In genomic region chr1:220498188-220498587, GRCh38 we compare ENCODE assay signal across 1 cellular context.
TF ChIP-seq lines count a peak whose summit lies in the region.

No MANE protein-coding gene starts in this region.

TF ChIP-seq in WTC11, 78 proteins besides CTCF, POLR2A, EP300 and RAD21 (continued from another document):
- no peak for TF ChIP-seq ATF3 (CRISPR knock-in tag; conservative IDR thresholded peaks at IDR 0.05)
- TF ChIP-seq ZNF232 (CRISPR knock-in tag; IDR thresholded peaks at IDR 0.05): no peak
- TF ChIP-seq, protein P1, sequence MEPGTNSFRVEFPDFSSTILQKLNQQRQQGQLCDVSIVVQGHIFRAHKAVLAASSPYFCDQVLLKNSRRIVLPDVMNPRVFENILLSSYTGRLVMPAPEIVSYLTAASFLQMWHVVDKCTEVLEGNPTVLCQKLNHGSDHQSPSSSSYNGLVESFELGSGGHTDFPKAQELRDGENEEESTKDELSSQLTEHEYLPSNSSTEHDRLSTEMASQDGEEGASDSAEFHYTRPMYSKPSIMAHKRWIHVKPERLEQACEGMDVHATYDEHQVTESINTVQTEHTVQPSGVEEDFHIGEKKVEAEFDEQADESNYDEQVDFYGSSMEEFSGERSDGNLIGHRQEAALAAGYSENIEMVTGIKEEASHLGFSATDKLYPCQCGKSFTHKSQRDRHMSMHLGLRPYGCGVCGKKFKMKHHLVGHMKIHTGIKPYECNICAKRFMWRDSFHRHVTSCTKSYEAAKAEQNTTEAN (CRISPR knock-in tag; IDR thresholded peaks at IDR 0.05): no peak
- TF ChIP-seq, protein P2, sequence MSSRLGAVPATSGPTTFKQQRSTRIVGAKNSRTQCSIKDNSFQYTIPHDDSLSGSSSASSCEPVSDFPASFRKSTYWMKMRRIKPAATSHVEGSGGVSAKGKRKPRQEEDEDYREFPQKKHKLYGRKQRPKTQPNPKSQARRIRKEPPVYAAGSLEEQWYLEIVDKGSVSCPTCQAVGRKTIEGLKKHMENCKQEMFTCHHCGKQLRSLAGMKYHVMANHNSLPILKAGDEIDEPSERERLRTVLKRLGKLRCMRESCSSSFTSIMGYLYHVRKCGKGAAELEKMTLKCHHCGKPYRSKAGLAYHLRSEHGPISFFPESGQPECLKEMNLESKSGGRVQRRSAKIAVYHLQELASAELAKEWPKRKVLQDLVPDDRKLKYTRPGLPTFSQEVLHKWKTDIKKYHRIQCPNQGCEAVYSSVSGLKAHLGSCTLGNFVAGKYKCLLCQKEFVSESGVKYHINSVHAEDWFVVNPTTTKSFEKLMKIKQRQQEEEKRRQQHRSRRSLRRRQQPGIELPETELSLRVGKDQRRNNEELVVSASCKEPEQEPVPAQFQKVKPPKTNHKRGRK (CRISPR knock-in tag; IDR thresholded peaks at IDR 0.05; ENCODE audit: borderline replicate concordance): no peak
- no peak for TF ChIP-seq ELF4 (CRISPR knock-in tag; IDR thresholded peaks at IDR 0.05; ENCODE audit: low read depth)
- no peak for TF ChIP-seq MYBL2 (CRISPR knock-in tag; IDR thresholded peaks at IDR 0.05)
- TF ChIP-seq GRHL2 (CRISPR knock-in tag; IDR thresholded peaks at IDR 0.05; ENCODE audit: insufficient replicate concordance, severe bottlenecking): no peak
- TF ChIP-seq, protein P3, sequence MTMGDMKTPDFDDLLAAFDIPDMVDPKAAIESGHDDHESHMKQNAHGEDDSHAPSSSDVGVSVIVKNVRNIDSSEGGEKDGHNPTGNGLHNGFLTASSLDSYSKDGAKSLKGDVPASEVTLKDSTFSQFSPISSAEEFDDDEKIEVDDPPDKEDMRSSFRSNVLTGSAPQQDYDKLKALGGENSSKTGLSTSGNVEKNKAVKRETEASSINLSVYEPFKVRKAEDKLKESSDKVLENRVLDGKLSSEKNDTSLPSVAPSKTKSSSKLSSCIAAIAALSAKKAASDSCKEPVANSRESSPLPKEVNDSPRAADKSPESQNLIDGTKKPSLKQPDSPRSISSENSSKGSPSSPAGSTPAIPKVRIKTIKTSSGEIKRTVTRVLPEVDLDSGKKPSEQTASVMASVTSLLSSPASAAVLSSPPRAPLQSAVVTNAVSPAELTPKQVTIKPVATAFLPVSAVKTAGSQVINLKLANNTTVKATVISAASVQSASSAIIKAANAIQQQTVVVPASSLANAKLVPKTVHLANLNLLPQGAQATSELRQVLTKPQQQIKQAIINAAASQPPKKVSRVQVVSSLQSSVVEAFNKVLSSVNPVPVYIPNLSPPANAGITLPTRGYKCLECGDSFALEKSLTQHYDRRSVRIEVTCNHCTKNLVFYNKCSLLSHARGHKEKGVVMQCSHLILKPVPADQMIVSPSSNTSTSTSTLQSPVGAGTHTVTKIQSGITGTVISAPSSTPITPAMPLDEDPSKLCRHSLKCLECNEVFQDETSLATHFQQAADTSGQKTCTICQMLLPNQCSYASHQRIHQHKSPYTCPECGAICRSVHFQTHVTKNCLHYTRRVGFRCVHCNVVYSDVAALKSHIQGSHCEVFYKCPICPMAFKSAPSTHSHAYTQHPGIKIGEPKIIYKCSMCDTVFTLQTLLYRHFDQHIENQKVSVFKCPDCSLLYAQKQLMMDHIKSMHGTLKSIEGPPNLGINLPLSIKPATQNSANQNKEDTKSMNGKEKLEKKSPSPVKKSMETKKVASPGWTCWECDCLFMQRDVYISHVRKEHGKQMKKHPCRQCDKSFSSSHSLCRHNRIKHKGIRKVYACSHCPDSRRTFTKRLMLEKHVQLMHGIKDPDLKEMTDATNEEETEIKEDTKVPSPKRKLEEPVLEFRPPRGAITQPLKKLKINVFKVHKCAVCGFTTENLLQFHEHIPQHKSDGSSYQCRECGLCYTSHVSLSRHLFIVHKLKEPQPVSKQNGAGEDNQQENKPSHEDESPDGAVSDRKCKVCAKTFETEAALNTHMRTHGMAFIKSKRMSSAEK (CRISPR knock-in tag; IDR thresholded peaks at IDR 0.05; ENCODE audit: borderline replicate concordance): no peak
- no peak for TF ChIP-seq USF1 (CRISPR knock-in tag; IDR thresholded peaks at IDR 0.05)
- TF ChIP-seq, protein P4, sequence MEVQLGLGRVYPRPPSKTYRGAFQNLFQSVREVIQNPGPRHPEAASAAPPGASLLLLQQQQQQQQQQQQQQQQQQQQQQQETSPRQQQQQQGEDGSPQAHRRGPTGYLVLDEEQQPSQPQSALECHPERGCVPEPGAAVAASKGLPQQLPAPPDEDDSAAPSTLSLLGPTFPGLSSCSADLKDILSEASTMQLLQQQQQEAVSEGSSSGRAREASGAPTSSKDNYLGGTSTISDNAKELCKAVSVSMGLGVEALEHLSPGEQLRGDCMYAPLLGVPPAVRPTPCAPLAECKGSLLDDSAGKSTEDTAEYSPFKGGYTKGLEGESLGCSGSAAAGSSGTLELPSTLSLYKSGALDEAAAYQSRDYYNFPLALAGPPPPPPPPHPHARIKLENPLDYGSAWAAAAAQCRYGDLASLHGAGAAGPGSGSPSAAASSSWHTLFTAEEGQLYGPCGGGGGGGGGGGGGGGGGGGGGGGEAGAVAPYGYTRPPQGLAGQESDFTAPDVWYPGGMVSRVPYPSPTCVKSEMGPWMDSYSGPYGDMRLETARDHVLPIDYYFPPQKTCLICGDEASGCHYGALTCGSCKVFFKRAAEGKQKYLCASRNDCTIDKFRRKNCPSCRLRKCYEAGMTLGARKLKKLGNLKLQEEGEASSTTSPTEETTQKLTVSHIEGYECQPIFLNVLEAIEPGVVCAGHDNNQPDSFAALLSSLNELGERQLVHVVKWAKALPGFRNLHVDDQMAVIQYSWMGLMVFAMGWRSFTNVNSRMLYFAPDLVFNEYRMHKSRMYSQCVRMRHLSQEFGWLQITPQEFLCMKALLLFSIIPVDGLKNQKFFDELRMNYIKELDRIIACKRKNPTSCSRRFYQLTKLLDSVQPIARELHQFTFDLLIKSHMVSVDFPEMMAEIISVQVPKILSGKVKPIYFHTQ (CRISPR knock-in tag; IDR thresholded peaks at IDR 0.05): no peak
TF ChIP-seq in WTC11: peak in this region for 0.
